Comparison of ENCODE assay signal across 1 cellular context in the genomic region with DNA sequence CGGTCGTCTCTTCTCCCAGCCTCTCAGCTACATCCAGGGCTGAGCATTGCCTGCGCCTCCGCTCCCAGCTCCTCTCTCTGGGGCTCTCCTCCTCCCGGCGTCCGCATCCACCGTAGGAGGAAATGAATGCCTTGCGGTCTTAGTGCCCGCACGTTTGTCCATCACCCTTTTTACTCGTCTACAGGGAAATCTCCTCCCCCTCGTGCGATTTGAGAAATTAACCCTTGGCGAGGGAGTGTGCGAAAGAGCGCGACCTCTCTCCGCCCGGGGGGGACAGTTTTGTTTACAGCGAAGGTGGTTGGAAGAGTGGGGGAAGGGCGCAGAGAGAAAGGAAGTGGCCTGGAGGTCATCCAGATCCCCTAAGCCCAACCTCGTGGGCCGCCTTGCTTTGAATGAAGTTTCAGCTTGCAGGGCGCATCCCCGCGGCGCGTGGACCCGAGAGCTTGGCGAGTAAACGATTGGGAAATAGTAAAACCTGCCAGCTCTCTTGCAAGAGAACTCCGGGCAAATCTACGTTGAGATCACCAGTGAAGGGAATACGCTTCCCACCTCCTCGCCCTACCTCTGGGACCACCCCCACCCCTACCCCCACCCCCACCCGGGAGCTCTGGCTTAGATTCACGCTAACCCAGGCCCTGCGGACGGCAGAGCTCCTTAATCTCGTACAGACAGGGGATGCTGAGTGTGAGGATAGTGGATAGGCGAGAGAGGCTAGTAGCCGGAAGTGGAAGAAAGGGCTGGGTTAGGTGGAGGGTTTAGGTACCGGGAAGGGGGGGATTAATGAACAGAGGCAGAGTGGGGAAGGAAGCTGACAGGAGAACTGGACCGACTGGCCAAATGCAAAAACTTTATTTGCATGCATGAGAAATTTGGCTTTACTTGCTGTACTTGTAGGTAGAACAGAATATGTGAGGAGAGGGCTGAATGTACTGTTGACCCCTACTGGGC.
A peak's percentile ranks its signal among the peaks of the same experiment; 100 is the strongest.
TF ChIP-seq lines count a peak whose summit lies in the region.

A gene with protein sequence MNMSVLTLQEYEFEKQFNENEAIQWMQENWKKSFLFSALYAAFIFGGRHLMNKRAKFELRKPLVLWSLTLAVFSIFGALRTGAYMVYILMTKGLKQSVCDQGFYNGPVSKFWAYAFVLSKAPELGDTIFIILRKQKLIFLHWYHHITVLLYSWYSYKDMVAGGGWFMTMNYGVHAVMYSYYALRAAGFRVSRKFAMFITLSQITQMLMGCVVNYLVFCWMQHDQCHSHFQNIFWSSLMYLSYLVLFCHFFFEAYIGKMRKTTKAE (minus strand): TSS at position 144 of the 948 bp plus-strand sequence. CDS start 280 bp downstream, outside the sequence.

TF ChIP-seq in HCT116, 20 proteins besides CTCF, POLR2A, EP300 and RAD21 (continued from another document):
- TF ChIP-seq YY1 (IDR thresholded peaks at IDR 0.05; ENCODE audit: extremely low read depth, insufficient replicate concordance, low read depth, low read length), result peak; percentile 41
- TF ChIP-seq CEBPB (IDR thresholded peaks at IDR 0.05; ENCODE audit: low read depth), result no peak
- TF ChIP-seq, protein P1, sequence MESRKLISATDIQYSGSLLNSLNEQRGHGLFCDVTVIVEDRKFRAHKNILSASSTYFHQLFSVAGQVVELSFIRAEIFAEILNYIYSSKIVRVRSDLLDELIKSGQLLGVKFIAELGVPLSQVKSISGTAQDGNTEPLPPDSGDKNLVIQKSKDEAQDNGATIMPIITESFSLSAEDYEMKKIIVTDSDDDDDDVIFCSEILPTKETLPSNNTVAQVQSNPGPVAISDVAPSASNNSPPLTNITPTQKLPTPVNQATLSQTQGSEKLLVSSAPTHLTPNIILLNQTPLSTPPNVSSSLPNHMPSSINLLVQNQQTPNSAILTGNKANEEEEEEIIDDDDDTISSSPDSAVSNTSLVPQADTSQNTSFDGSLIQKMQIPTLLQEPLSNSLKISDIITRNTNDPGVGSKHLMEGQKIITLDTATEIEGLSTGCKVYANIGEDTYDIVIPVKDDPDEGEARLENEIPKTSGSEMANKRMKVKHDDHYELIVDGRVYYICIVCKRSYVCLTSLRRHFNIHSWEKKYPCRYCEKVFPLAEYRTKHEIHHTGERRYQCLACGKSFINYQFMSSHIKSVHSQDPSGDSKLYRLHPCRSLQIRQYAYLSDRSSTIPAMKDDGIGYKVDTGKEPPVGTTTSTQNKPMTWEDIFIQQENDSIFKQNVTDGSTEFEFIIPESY (IDR thresholded peaks at IDR 0.05; ENCODE audit: extremely low read depth, insufficient replicate concordance, low read length), result no peak
- no peak for TF ChIP-seq FOSL1 (IDR thresholded peaks at IDR 0.05; ENCODE audit: low read depth)
- no peak for TF ChIP-seq EGR1 (IDR thresholded peaks at IDR 0.05; ENCODE audit: low read depth)
- no peak for TF ChIP-seq ZNF274 (IDR thresholded peaks at IDR 0.05; ENCODE audit: low read depth, low read length)
- no peak for TF ChIP-seq CBX3 (IDR thresholded peaks at IDR 0.05; ENCODE audit: low read depth)
- TF ChIP-seq SRF (IDR thresholded peaks at IDR 0.05; ENCODE audit: low read depth), result no peak
